20 cellular contexts compared by ENCODE assay signal in the genomic region with DNA sequence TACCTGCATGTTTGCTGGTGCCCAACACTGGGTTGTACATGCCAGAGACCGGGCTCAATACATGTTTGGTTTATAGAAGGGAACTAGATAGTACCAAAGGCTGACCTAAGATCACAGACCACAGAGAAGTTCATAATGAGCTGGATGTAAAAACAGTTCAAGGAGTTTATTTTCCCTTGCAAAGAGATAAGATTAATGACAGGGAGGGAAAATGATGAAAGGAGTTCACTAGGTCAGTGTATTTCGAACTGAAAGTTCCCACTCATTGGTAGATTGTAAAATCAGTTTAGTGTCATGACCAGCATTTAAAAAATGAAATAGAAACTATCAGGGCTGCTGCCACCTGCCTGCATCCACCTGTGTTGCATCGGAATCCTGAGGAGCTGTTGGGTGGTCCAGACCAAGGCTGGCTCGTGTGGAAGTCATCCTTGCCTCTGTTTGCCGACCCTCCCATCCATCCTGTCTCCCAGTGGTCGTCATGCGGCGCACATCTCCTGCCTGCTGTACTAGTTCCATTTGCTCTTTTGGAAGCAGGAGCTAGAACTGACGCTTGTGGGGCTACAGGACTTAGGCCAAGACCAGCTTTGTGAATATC. TPM values are rescaled to one million over a fixed set of nuclear protein-coding genes. Genes with fewer than 3 reads are reported as not detected.
DNase-seq lines count a peak whose midpoint lies in the region; ATAC-seq and TF ChIP-seq lines count a peak whose summit lies in the region.
"Had no signal": no experiment of that assay in that cellular context is flagged by ENCODE, and none has a peak within 500 bp of the region (broad histone marks: within the 10 kb centered on the region; RNA-seq: fewer than 3 reads in every experiment).

No MANE protein-coding gene starts in this region.

- H2AFZ ChIP-seq in PC-9: no peak overlapping the region

- no peaks in the 10 kb centered on the region for H3K4me1 Mint-ChIP-seq in activated naive CD8-positive, alpha-beta T cell treated with anti-CD3 and anti-CD28 coated beads for 36 hours
- H3K4me1 Mint-ChIP-seq: brain; naive thymus-derived CD8-positive, alpha-beta T cell had no signal

- no peak overlapping the region for H3K4me2 ChIP-seq in PC-9

- H3K9me3 ChIP-seq in Peyer's patch (no peaks in the 10 kb centered on the region), PC-9 (ENCODE audit: insufficient read depth, low read depth) (no peaks in the 10 kb centered on the region)
- H3K9me3 ChIP-seq: esophagus muscularis mucosa, SJCRH30, tibial nerve had no signal

- H3K4me1 ChIP-seq in Peyer's patch: peaks cover 0 to 44% (median 2%) of the 10 kb centered on the region in 4 donors
- H3K4me1 ChIP-seq in PC-9 (replicated peaks; ENCODE audit: insufficient read depth): peaks cover 36% of the 10 kb centered on the region
- H3K4me1 ChIP-seq: esophagus muscularis mucosa, tibial nerve had no signal

- no peaks in the 10 kb centered on the region for H3K27me3 Mint-ChIP-seq in activated naive CD8-positive, alpha-beta T cell treated with anti-CD3 and anti-CD28 coated beads for 36 hours
- H3K27me3 Mint-ChIP-seq: B cell; naive thymus-derived CD8-positive, alpha-beta T cell had no signal

- CTCF ChIA-PET in PC-9 (lab: Charles Lee): interaction anchor here (0.5 to 1.3 kb wide), 2 partner anchors 10 to 312 kb away, joined by 3 to 11 read pairs; a partner anchor contains a TSS

- H3K36me3 ChIP-seq in H7 (replicated peaks; ENCODE audit: control insufficient read depth, insufficient read depth, low read length) (peaks cover 1% of the 10 kb centered on the region), Peyer's patch (peaks cover 0 to 8% (median 0%) of the 10 kb centered on the region in 3 donors), PC-9 (ENCODE audit: low read depth) (peaks cover 28% of the 10 kb centered on the region)
- H3K36me3 ChIP-seq: SJCRH30 had no signal

- POLR2A ChIA-PET in PC-9 (lab: Charles Lee; ENCODE audit: unreplicated experiment): no interaction called here

- H3K4me3 ChIP-seq in H7 (ENCODE audit: insufficient read depth, low read depth, low read length) (no peak overlapping the region), Peyer's patch (peak overlapping the region in 1 of 4 donors; percentile 22), epithelial cell of esophagus (ENCODE audit: low read length) (no peak overlapping the region), retinal pigment epithelial cell (ENCODE audit: low read length) (no peak overlapping the region), PC-9 (no peak overlapping the region)
- H3K4me3 ChIP-seq: esophagus muscularis mucosa, SJCRH30, tibial nerve had no signal

- no peaks in the 10 kb centered on the region for H4K20me1 ChIP-seq in PC-9 (ENCODE audit: insufficient read depth)

- H3F3A ChIP-seq in PC-9 (ENCODE audit: insufficient read depth, low read depth): peaks cover 22% of the 10 kb centered on the region

- H3K79me2 ChIP-seq in PC-9 (ENCODE audit: low read depth): 0 out of 2 replicates have a peak, but pooled peaks cover 6% of the 10 kb centered on the region

- DNase-seq in H7 (peak; percentile 51), Peyer's patch (no peak), epithelial cell of esophagus (ENCODE audit: low read depth) (no peak), retinal pigment epithelial cell (ENCODE audit: low read depth) (no peak), PC-9 (no peak), G401 (ENCODE audit: low spot score) (no peak)
- DNase-seq in activated naive CD8-positive, alpha-beta T cell treated with anti-CD3 and anti-CD28 coated beads for 36 hours: no peak
- DNase-seq: Calu3; glutamatergic neuron; naive thymus-derived CD8-positive, alpha-beta T cell; NCI-H1436 treated with DMSO at 0.1 percent for 48 hours; SJCRH30; stimulated activated naive CD4-positive, alpha-beta T cell had no signal

- no peak for TF ChIP-seq POLR2A in Peyer's patch (IDR thresholded peaks at IDR 0.05)

- H3K27me3 ChIP-seq in H7 (ENCODE audit: control insufficient read depth, insufficient read depth, low read length) (no peaks in the 10 kb centered on the region), Peyer's patch (no peaks in the 10 kb centered on the region), PC-9 (ENCODE audit: insufficient read depth, low read depth) (no peaks in the 10 kb centered on the region)
- H3K27me3 ChIP-seq: esophagus muscularis mucosa, SJCRH30, tibial nerve had no signal

- no TSS peak for BruUV-seq in PC-9 (replicated peaks; lab: Mats Ljungman, UMichigan)

- ATAC-seq in HG03571 (IDR thresholded peaks at IDR 0.05; ENCODE audit: unreplicated experiment): no peak
- ATAC-seq: activated naive CD4-positive, alpha-beta T cell treated with anti-CD3 and anti-CD28 coated beads, Interleukin-2, amount 50 U/mL, for 72 hours; naive thymus-derived CD8-positive, alpha-beta T cell had no signal

- H3K27ac Mint-ChIP-seq in activated naive CD8-positive, alpha-beta T cell treated with anti-CD3 and anti-CD28 coated beads for 36 hours: no peak overlapping the region
- H3K27ac Mint-ChIP-seq: activated naive CD4-positive, alpha-beta T cell treated with anti-CD3 and anti-CD28 coated beads, Interleukin-2, amount 50 U/mL, for 72 hours; B cell; T-helper 2 cell treated with Interferon-gamma antibody and Interleukin-4, amounts not matched to agents 5 μg/mL and 100 μg/mL, for 36 hours had no signal

- intact Hi-C loops in PC-9 (cut with micrococcal nuclease; ENCODE audit: unreplicated experiment): no loop called here

- no peaks in the 10 kb centered on the region for H3K9me2 ChIP-seq in PC-9 (ENCODE audit: insufficient read depth)

- peaks cover 4% of the 10 kb centered on the region for H3K36me3 Mint-ChIP-seq in activated naive CD8-positive, alpha-beta T cell treated with anti-CD3 and anti-CD28 coated beads for 36 hours
- H3K36me3 Mint-ChIP-seq: activated naive CD4-positive, alpha-beta T cell treated with anti-CD3 and anti-CD28 coated beads, Interleukin-2, amount 50 U/mL, for 72 hours; brain had no signal

- TF ChIP-seq CTCF in Peyer's patch (IDR thresholded peaks at IDR 0.05): peak in 3 of 6 experiments; percentile 69 to 71 (median 70)
- TF ChIP-seq CTCF in epithelial cell of esophagus (IDR thresholded peaks at IDR 0.05; ENCODE audit: insufficient read depth, low read depth, low read length, missing control alignments): peak; percentile 26
- TF ChIP-seq CTCF in retinal pigment epithelial cell (conservative IDR thresholded peaks at IDR 0.05; ENCODE audit: low read depth, low read length): peak; percentile 14
- no peak; the same call in 1 of the 2 replicates for TF ChIP-seq CTCF in PC-9 (conservative IDR thresholded peaks at IDR 0.05)

- no peaks in the 10 kb centered on the region for H3K9me3 Mint-ChIP-seq in activated naive CD8-positive, alpha-beta T cell treated with anti-CD3 and anti-CD28 coated beads for 36 hours
- H3K9me3 Mint-ChIP-seq: activated naive CD4-positive, alpha-beta T cell treated with anti-CD3 and anti-CD28 coated beads, Interleukin-2, amount 50 U/mL, for 72 hours; brain; naive thymus-derived CD8-positive, alpha-beta T cell; T-helper 2 cell treated with Interferon-gamma antibody and Interleukin-4, amounts not matched to agents 5 μg/mL and 100 μg/mL, for 36 hours had no signal

- in situ Hi-C loops in G401 (cut with HindIII; ENCODE audit: low sequenced_read_pairs): no loop called here

- H3K27ac ChIP-seq in Peyer's patch: peak overlapping the region in 3 of 4 donors; percentile 53 to 83 (median 59)
- H3K27ac ChIP-seq in PC-9: no peak overlapping the region
- H3K27ac ChIP-seq: esophagus muscularis mucosa, SJCRH30 had no signal

- no peak overlapping the region for H3K4me3 Mint-ChIP-seq in activated naive CD8-positive, alpha-beta T cell treated with anti-CD3 and anti-CD28 coated beads for 36 hours
- H3K4me3 Mint-ChIP-seq: B cell; brain; naive thymus-derived CD8-positive, alpha-beta T cell; T-helper 2 cell treated with Interferon-gamma antibody and Interleukin-4, amounts not matched to agents 5 μg/mL and 100 μg/mL, for 36 hours had no signal

RNA-seq across cellular contexts. Expression of a gene that starts 21.1 kb away (rescaled TPM):
- total RNA-seq in H7 (2014; rRNA removed; shearing (Covaris generic)): 4.2 and 4.5 TPM in 2 replicates
- 10 to 100 TPM; 28.1 to 68.8 (median 48.4) TPM for total RNA-seq in Peyer's patch
- 42.9 and 44.7 TPM in 2 replicates for total RNA-seq in PC-9 (2021)
- total RNA-seq in activated naive CD8-positive, alpha-beta T cell treated with anti-CD3 and anti-CD28 coated beads for 36 hours: 1 to 10 TPM; 1.8 to 2.2 TPM
- total RNA-seq in G401 (2014; rRNA removed; shearing (Covaris generic)): 4.9 and 7.6 TPM in 2 replicates

RNA-seq across cellular contexts. Expression of a gene that starts 41.9 kb away (rescaled TPM):
- total RNA-seq in H7 (2014; rRNA removed; shearing (Covaris generic)): 30.5 and 32.1 TPM in 2 replicates
- total RNA-seq in Peyer's patch (10 to 100 TPM; 15.7 to 99.6 (median 91.9) TPM), PC-9 (2021) (19.5 and 19.8 TPM in 2 replicates)
- 1 to 10 TPM; 8.2 TPM for total RNA-seq in activated naive CD8-positive, alpha-beta T cell treated with anti-CD3 and anti-CD28 coated beads for 36 hours
- 8.0 and 9.3 TPM in 2 replicates for total RNA-seq in G401 (2014; rRNA removed; shearing (Covaris generic))
